In the genomic region with DNA sequence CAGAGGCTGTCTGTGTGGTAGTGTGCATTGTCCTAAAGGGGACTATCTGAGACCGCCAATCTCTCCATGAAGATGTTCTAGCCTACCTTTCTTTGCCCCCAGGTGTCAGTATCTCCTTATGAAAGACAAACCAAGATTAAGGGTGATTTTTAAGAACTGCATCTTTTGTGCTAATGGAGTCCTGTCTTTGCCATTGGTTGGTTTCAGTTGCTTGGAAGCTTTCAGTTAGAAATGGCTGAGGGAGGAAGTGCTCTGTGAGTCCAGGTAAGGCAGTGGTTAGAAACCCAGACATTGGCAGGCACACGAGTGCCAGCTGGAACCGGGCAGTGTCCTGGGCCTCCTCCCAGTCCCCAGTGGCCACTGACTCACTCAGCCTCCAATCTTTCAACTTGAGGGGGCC, we compare ENCODE assay signal across 1 cellular context.
TF ChIP-seq lines count a peak whose summit lies in the region.

No MANE protein-coding gene starts in this region.

TF ChIP-seq in GM12878, 131 proteins besides CTCF, POLR2A, EP300 and RAD21 (continued from another document):
- TF ChIP-seq ZBTB33 (IDR thresholded peaks at IDR 0.05) (peak; percentile 95), SMC3 (IDR thresholded peaks at IDR 0.05; ENCODE audit: borderline replicate concordance, low read length) (peak; percentile 53)
- TF ChIP-seq, protein P1, sequence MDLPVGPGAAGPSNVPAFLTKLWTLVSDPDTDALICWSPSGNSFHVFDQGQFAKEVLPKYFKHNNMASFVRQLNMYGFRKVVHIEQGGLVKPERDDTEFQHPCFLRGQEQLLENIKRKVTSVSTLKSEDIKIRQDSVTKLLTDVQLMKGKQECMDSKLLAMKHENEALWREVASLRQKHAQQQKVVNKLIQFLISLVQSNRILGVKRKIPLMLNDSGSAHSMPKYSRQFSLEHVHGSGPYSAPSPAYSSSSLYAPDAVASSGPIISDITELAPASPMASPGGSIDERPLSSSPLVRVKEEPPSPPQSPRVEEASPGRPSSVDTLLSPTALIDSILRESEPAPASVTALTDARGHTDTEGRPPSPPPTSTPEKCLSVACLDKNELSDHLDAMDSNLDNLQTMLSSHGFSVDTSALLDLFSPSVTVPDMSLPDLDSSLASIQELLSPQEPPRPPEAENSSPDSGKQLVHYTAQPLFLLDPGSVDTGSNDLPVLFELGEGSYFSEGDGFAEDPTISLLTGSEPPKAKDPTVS (IDR thresholded peaks at IDR 0.05; ENCODE audit: low read depth, low read length) = no peak
